In genomic region chr1:228697209-228698016, GRCh38 we compare ENCODE assay signal across 9 cellular contexts. TPM values are rescaled to one million over a fixed set of nuclear protein-coding genes. Genes with fewer than 3 reads are reported as not detected.
A peak's percentile ranks its signal among the peaks of the same experiment; 100 is the strongest.
DNase-seq lines count a peak whose midpoint lies in the region; ATAC-seq and TF ChIP-seq lines count a peak whose summit lies in the region.
"Had no signal": no experiment of that assay in that cellular context is flagged by ENCODE, and none has a peak within 500 bp of the region (broad histone marks: within the 10 kb centered on the region; RNA-seq: fewer than 3 reads in every experiment).

No MANE protein-coding gene starts in this region.

- peak overlapping the region; percentile 48; the same call in 1 of the 2 replicates for H2AFZ ChIP-seq in GM23338

- H3K36me3 Mint-ChIP-seq in GM23338 (ENCODE audit: low read depth) = no peaks in the 10 kb centered on the region

- TF ChIP-seq CTCF in GM23338 (conservative IDR thresholded peaks at IDR 0.05; ENCODE audit: low read depth in 2 of 2) = no peak
- no peak for TF ChIP-seq CTCF in retinal pigment epithelial cell (conservative IDR thresholded peaks at IDR 0.05; ENCODE audit: low read depth, low read length)

- no peak overlapping the region for H3K4me3 Mint-ChIP-seq in GM23338
- H3K4me3 Mint-ChIP-seq: activated B cell treated with CpG ODN at 0.5 μM for 24 hours had no signal

- no peaks in the 10 kb centered on the region for H3K9me2 ChIP-seq in GM23338 (ENCODE audit: insufficient read depth)

- no peaks in the 10 kb centered on the region for H3K9me3 Mint-ChIP-seq in GM23338

- no peak overlapping the region for H3K27ac Mint-ChIP-seq in GM23338
- H3K27ac Mint-ChIP-seq: activated B cell treated with CpG ODN at 0.5 μM for 24 hours had no signal

- H3K4me3 ChIP-seq in GM23338 = no peak overlapping the region
- H3K4me3 ChIP-seq in retinal pigment epithelial cell (ENCODE audit: low read length) = no peak overlapping the region

- H3K4me1 Mint-ChIP-seq in GM23338 = peaks cover 10% of the 10 kb centered on the region; the same call in 2 of the 3 replicates
- H3K4me1 Mint-ChIP-seq: activated B cell treated with CpG ODN at 0.5 μM for 24 hours had no signal

- peak; percentile 17 for DNase-seq in GM23338 (ENCODE audit: low spot score)
- peak; percentile 74 for DNase-seq in NCI-H69 (lab: John Stamatoyannopoulos, UW)
- peak; percentile 67 for DNase-seq in fibroblast of peridontal ligament (ENCODE audit: extremely low read depth)
- peak; percentile 5 for DNase-seq in retinal pigment epithelial cell (ENCODE audit: low read depth)
- no peak for DNase-seq in cerebellar nuclear complex (lab: John Stamatoyannopoulos, UW)
- DNase-seq: activated B cell treated with CpG ODN at 0.5 μM for 24 hours had no signal

- H3K27me3 Mint-ChIP-seq in GM23338 (ENCODE audit: insufficient read depth, low read depth, poor library complexity) = no peaks in the 10 kb centered on the region

- H3K4me2 ChIP-seq in GM23338 = no peak overlapping the region

- H3F3A ChIP-seq in GM23338 (replicated peaks; ENCODE audit: low read depth) = no peaks in the 10 kb centered on the region

- no peak for ATAC-seq in GM23338
- ATAC-seq in GM18907 (IDR thresholded peaks at IDR 0.05; ENCODE audit: unreplicated experiment) = no peak
- no peak for ATAC-seq in HG03565 (IDR thresholded peaks at IDR 0.05; ENCODE audit: unreplicated experiment)
- ATAC-seq in GM21825 (IDR thresholded peaks at IDR 0.05; ENCODE audit: unreplicated experiment) = no peak

- no peaks in the 10 kb centered on the region for H3K79me2 ChIP-seq in GM23338 (replicated peaks; ENCODE audit: insufficient read depth)

- H3K27ac ChIP-seq in GM23338 (ENCODE audit: low read depth) = no peak overlapping the region

- H3K27me3 ChIP-seq in GM23338 (ENCODE audit: insufficient read depth) = no peaks in the 10 kb centered on the region

- H4K20me1 ChIP-seq in GM23338 (replicated peaks; ENCODE audit: insufficient read depth) = no peaks in the 10 kb centered on the region

- H3K4me1 ChIP-seq in GM23338 (ENCODE audit: insufficient read depth) = no peaks in the 10 kb centered on the region; the same call in 1 of the 2 replicates

- no peaks in the 10 kb centered on the region for H3K36me3 ChIP-seq in GM23338 (ENCODE audit: insufficient read depth)

TF ChIP-seq in GM23338, 12 proteins besides CTCF, POLR2A, EP300 and RAD21 (continues in another document):
- TF ChIP-seq ZNF331 (CRISPR knock-in tag; IDR thresholded peaks at IDR 0.05; ENCODE audit: low read depth) (no peak), EZH2phosphoT487 (IDR thresholded peaks at IDR 0.05; ENCODE audit: unreplicated experiment) (no peak), ZNF114 (CRISPR knock-in tag; IDR thresholded peaks at IDR 0.05) (no peak), EZH2 (IDR thresholded peaks at IDR 0.05; ENCODE audit: low read depth, unreplicated experiment) (no peak), STAT1 (IDR thresholded peaks at IDR 0.05; ENCODE audit: unreplicated experiment) (no peak), ETS1 (IDR thresholded peaks at IDR 0.05) (no peak), REST (IDR thresholded peaks at IDR 0.05; ENCODE audit: unreplicated experiment) (no peak), ZNF462 (CRISPR knock-in tag; IDR thresholded peaks at IDR 0.05) (no peak), NANOG (IDR thresholded peaks at IDR 0.05; ENCODE audit: borderline replicate concordance) (no peak), POLR2AphosphoS5 (IDR thresholded peaks at IDR 0.05; ENCODE audit: low read depth) (no peak), CREB1 (CRISPR knock-in tag; IDR thresholded peaks at IDR 0.05; ENCODE audit: low read depth) (no peak)

RNA-seq across cellular contexts. Expression of gene RHOU, which starts 37.9 kb away (rescaled TPM):
- total RNA-seq in GM23338 (2014; rRNA removed; shearing (Covaris generic)) = 3.7 and 4.4 TPM in 2 replicates
- polyA plus RNA-seq in GM23338 (2016; fragmentation: Nextera tagmentation; extraction: Ambion mirVana) = 0.64 and 0.95 TPM in 2 replicates

Comparison
In these comparisons a context has a peak if more than half of its experiments do, and no peak if none do; other contexts are left out.
1. DNase-seq: peak in GM23338 (single experiment), NCI-H69 (single experiment), fibroblast of peridontal ligament (single experiment) and retinal pigment epithelial cell (single experiment); none in cerebellar nuclear complex (0 of 2).